9 cellular contexts compared by ENCODE assay signal in the genomic region with DNA sequence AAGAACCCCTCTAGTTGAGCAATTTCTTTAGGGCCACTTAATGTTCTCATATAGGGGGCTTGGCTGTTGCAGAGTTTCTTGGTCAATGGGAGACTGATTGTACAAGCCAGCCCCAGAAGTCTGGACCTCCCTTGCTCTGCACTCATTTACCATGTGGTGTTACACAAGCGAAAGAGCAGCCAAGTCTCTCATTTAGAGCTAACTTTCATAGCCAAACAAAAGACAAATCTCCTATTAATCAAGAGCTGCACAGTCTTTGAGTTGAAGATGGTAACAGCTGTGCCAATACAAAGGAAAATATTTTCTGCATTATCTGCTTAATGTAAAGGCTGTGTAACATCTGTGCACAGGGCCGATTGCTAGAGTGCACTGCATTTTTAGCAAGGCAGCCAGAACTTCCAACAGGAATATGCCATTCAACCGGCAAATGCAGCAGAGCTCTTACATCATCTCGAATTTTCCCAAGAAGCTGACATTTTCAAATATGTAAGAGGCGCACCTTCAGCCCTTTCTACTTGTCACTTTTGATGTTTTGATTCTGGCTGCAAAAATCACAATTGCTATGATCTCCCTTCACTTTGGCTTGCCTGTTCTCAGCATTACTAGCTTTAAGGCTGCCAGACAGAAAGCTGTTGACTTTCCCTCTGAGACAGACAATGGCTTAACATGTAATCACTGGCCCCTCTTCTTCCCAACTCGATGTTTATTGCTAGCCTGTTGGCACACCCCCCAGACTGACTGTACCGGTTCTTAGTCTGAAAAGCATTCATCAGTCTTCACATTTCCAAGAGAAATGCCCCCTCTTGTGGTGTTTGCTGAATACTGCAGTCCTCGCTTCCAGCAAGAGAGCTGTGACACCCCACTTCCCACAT.
DNase-seq lines count a peak whose midpoint lies in the region; ATAC-seq and TF ChIP-seq lines count a peak whose summit lies in the region.
"Had no signal": no experiment of that assay in that cellular context is flagged by ENCODE, and none has a peak within 500 bp of the region (broad histone marks: within the 10 kb centered on the region; RNA-seq: fewer than 3 reads in every experiment).

No MANE protein-coding gene starts in this region.

- peak; percentile 92 for ATAC-seq in GM21717 (IDR thresholded peaks at IDR 0.05; ENCODE audit: unreplicated experiment)
- ATAC-seq in activated T-cell treated with anti-CD3 and anti-CD28 coated beads, Interleukin-2, amount 50 U/mL, for 4 hours, result peak; percentile 90 to 96

- no peak for TF ChIP-seq POLR2A in stomach (IDR thresholded peaks at IDR 0.05)

- H3K27me3 ChIP-seq in fibroblast of lung (ENCODE audit: control insufficient read depth, insufficient read depth, low read length), result no peaks in the 10 kb centered on the region
- no peaks in the 10 kb centered on the region for H3K27me3 ChIP-seq in stomach

- H3K27me3 Mint-ChIP-seq in activated T-cell treated with anti-CD3 and anti-CD28 coated beads, Interleukin-2, amount 50 U/mL, for 4 hours (ENCODE audit: low read depth), result no peaks in the 10 kb centered on the region
- H3K27me3 Mint-ChIP-seq in neural crest cell (ENCODE audit: low read depth), result peaks cover 2% of the 10 kb centered on the region

- H3K27ac ChIP-seq in fibroblast of lung (ENCODE audit: insufficient read depth, low read length) (no peak overlapping the region), stomach (peak overlapping the region in 2 of 5 donors; percentile 49)

- no peaks in the 10 kb centered on the region for H3K79me2 ChIP-seq in fibroblast of lung (ENCODE audit: control insufficient read depth, insufficient read depth, low read length)

- H3K4me1 Mint-ChIP-seq in activated T-cell treated with anti-CD3 and anti-CD28 coated beads, Interleukin-2, amount 50 U/mL, for 4 hours (ENCODE audit: low read depth), result peaks cover 4% of the 10 kb centered on the region
- peaks cover 5% of the 10 kb centered on the region for H3K4me1 Mint-ChIP-seq in neural crest cell

- intact Hi-C loops in stomach (cut with DNase I; ENCODE audit: low total_unique reads), result no loop called here

- peaks cover 3% of the 10 kb centered on the region for H3K4me1 ChIP-seq in fibroblast of lung (ENCODE audit: control insufficient read depth, extremely low read depth, insufficient read depth, low read length)
- peaks cover 0 to 16% (median 6%) of the 10 kb centered on the region in 4 donors for H3K4me1 ChIP-seq in stomach

- no peak overlapping the region for H3K4me3 Mint-ChIP-seq in activated T-cell treated with anti-CD3 and anti-CD28 coated beads, Interleukin-2, amount 50 U/mL, for 4 hours
- no peak overlapping the region for H3K4me3 Mint-ChIP-seq in neural crest cell
- H3K4me3 Mint-ChIP-seq: stimulated activated naive CD8-positive, alpha-beta T cell treated with anti-CD3 and anti-CD28 coated beads, Interleukin-15, Interleukin-2, amounts not matched to agents 100 ng/mL and 50 ng/mL, for 24 hours had no signal

- H3K9me3 Mint-ChIP-seq in activated T-cell treated with anti-CD3 and anti-CD28 coated beads, Interleukin-2, amount 50 U/mL, for 4 hours, result no peaks in the 10 kb centered on the region
- H3K9me3 Mint-ChIP-seq in neural crest cell, result no peaks in the 10 kb centered on the region
- H3K9me3 Mint-ChIP-seq: stimulated activated naive CD8-positive, alpha-beta T cell treated with anti-CD3 and anti-CD28 coated beads, Interleukin-15, Interleukin-2, amounts not matched to agents 100 ng/mL and 50 ng/mL, for 24 hours had no signal

- WGBS in stomach, 5 donors, result 22 to 37% (median 35%) methylated on average over 8 of the region's 8 CpGs

- H3K36me3 Mint-ChIP-seq in activated T-cell treated with anti-CD3 and anti-CD28 coated beads, Interleukin-2, amount 50 U/mL, for 4 hours (ENCODE audit: insufficient read depth), result no peaks in the 10 kb centered on the region
- no peaks in the 10 kb centered on the region for H3K36me3 Mint-ChIP-seq in neural crest cell (ENCODE audit: low read depth)

- no peak overlapping the region for H3K27ac Mint-ChIP-seq in neural crest cell (ENCODE audit: unreplicated experiment)
- H3K27ac Mint-ChIP-seq: stimulated activated naive CD8-positive, alpha-beta T cell treated with anti-CD3 and anti-CD28 coated beads, Interleukin-15, Interleukin-2, amounts not matched to agents 100 ng/mL and 50 ng/mL, for 24 hours had no signal

- H2AFZ ChIP-seq in fibroblast of lung (ENCODE audit: low read length), result no peak overlapping the region

- peak overlapping the region; percentile 13 for H3K4me2 ChIP-seq in fibroblast of lung (ENCODE audit: extremely low read depth, insufficient read depth, low read length)

- H3K4me3 ChIP-seq in Jurkat, Clone E6-1 (ENCODE audit: low read length), result no peak overlapping the region
- H3K4me3 ChIP-seq in fibroblast of lung (replicated peaks in 1 of 4; ENCODE audit: control extremely low read depth in 1 of 4, insufficient read depth in 1 of 4, low read depth in 3 of 4, low read length in 4 of 4) (peak overlapping the region in 2 of 4 experiments; percentile 15 to 20), stomach (no peak overlapping the region)

- H4K20me1 ChIP-seq in fibroblast of lung (ENCODE audit: control insufficient read depth, extremely low read depth, insufficient read depth, low read length), result no peaks in the 10 kb centered on the region

- no peaks in the 10 kb centered on the region for H3K36me3 ChIP-seq in fibroblast of lung (ENCODE audit: control insufficient read depth, insufficient read depth, low read length)
- no peaks in the 10 kb centered on the region for H3K36me3 ChIP-seq in stomach

- H3K9me3 ChIP-seq in fibroblast of lung (ENCODE audit: control insufficient read depth, insufficient read depth, low read depth, low read length) (no peaks in the 10 kb centered on the region), stomach (no peaks in the 10 kb centered on the region)

- TF ChIP-seq CTCF in fibroblast of lung (conservative IDR thresholded peaks at IDR 0.05 in 1 of 2, IDR thresholded peaks at IDR 0.05 in 1 of 2; ENCODE audit: low read depth in 1 of 2, low read length in 2 of 2), result peak; percentile 93 to 95
- TF ChIP-seq CTCF in neural crest cell (conservative IDR thresholded peaks at IDR 0.05), result peak; percentile 91
- peak in 5 of 7 experiments; percentile 76 to 95 (median 84) for TF ChIP-seq CTCF in stomach (IDR thresholded peaks at IDR 0.05)

- peak; percentile 67 for DNase-seq in Daoy (ENCODE audit: low read depth)
- peak; percentile 62 for DNase-seq in Jurkat, Clone E6-1 (ENCODE audit: low read depth, low spot score)
- DNase-seq in OCI-M2 (lab: John Stamatoyannopoulos, UW; ENCODE audit: unreplicated experiment), result peak; percentile 51
- DNase-seq in activated T-cell treated with anti-CD3 and anti-CD28 coated beads, Interleukin-2, amount 50 U/mL, for 4 hours, result peak; percentile 65
- peak; percentile 75 to 90 for DNase-seq in fibroblast of lung (ENCODE audit: low read depth in 2 of 2)
- DNase-seq in neural crest cell (ENCODE audit: low read depth, low spot score), result peak; percentile 68
- peak; percentile 70 for DNase-seq in stomach

- H3K9ac ChIP-seq in fibroblast of lung (ENCODE audit: insufficient read depth, low read length), result no peak overlapping the region

- no peak for TF ChIP-seq EP300 in stomach (IDR thresholded peaks at IDR 0.05)
